In genomic region chr19:49638360-49638759, GRCh38 we compare ENCODE assay signal across 8 cellular contexts.
DNase-seq lines count a peak whose midpoint lies in the region; ATAC-seq and TF ChIP-seq lines count a peak whose summit lies in the region.

No MANE protein-coding gene starts in this region.

- DNase-seq in GM03348 (ENCODE audit: low spot score) (peak; percentile 44), WERI-Rb-1 (peak; percentile 50), foreskin fibroblast (peak in 1 of 2 donors; percentile 58), skeletal muscle cell (ENCODE audit: low read depth) (no peak)
- DNase-seq in activated CD4-positive, alpha-beta T cell treated with anti-CD3 and anti-CD28 coated beads, Interleukin-2, amount 50 U/mL, for 48 hours: no peak

- no peaks in the 10 kb centered on the region for H3K9me3 ChIP-seq in WERI-Rb-1 (ENCODE audit: severe bottlenecking)

- TF ChIP-seq CTCF in WERI-Rb-1 (IDR thresholded peaks at IDR 0.05; ENCODE audit: low read depth, low read length) (no peak), foreskin fibroblast (IDR thresholded peaks at IDR 0.05; ENCODE audit: low read depth, low read length) (no peak)

- no peak overlapping the region for H3K27ac ChIP-seq in WERI-Rb-1

- ATAC-seq in GM21423 (IDR thresholded peaks at IDR 0.05; ENCODE audit: unreplicated experiment) (no peak), HG03139 (IDR thresholded peaks at IDR 0.05; ENCODE audit: unreplicated experiment) (no peak), GM21367 (IDR thresholded peaks at IDR 0.05; ENCODE audit: unreplicated experiment) (no peak)

- no peak overlapping the region for H3K4me3 ChIP-seq in WERI-Rb-1 (ENCODE audit: low read depth, low read length)
- H3K4me3 ChIP-seq in foreskin fibroblast (ENCODE audit: low read depth in 1 of 2, low read length in 2 of 2): peak overlapping the region; percentile 67
- H3K4me3 ChIP-seq in skeletal muscle cell (ENCODE audit: low read depth, low read length): peak overlapping the region; percentile 78

- H3K36me3 ChIP-seq in WERI-Rb-1: no peaks in the 10 kb centered on the region

- no peaks in the 10 kb centered on the region for H3K27me3 ChIP-seq in WERI-Rb-1 (ENCODE audit: insufficient read depth, low read depth, severe bottlenecking)

Comparison
In these comparisons a context has a peak if more than half of its experiments do, and no peak if none do; other contexts are left out.
1. DNase-seq: peak in GM03348 (single experiment) and WERI-Rb-1 (single experiment); none in skeletal muscle cell (single experiment) and activated CD4-positive, alpha-beta T cell treated with anti-CD3 and anti-CD28 coated beads, Interleukin-2, amount 50 U/mL, for 48 hours (0 of 2).